23 cellular contexts compared by ENCODE assay signal in genomic region chr2:529852-530251, GRCh38.
"Had no signal": no experiment of that assay in that cellular context is flagged by ENCODE, and none has a peak within 500 bp of the region (broad histone marks: within the 10 kb centered on the region; RNA-seq: fewer than 3 reads in every experiment).

No MANE protein-coding gene starts in this region.

- FAIRE-seq: endothelial cell of umbilical vein had no signal

- H3K9me3 Mint-ChIP-seq: effector memory CD8-positive, alpha-beta T cell; endodermal cell had no signal

- H3K4me1 ChIP-seq: colonic mucosa, esophagus muscularis mucosa, esophagus squamous epithelium, foreskin keratinocyte, gastrocnemius medialis, gastroesophageal sphincter, heart left ventricle, heart right ventricle had no signal

- ATAC-seq: effector memory CD8-positive, alpha-beta T cell; esophagus mucosa; gastrocnemius medialis; gastroesophageal sphincter; heart left ventricle; heart right ventricle had no signal

- H3K4me3 Mint-ChIP-seq: dendritic cell treated with granulocyte-macrophage colony-stimulating factor and Interleukin-4, amounts not matched to agents 40 ng/mL and 50 ng/mL, for 4 days; effector memory CD8-positive, alpha-beta T cell; endodermal cell had no signal

- H3K27me3 ChIP-seq: colonic mucosa, foreskin keratinocyte, gastrocnemius medialis had no signal

- H3K36me3 ChIP-seq: colonic mucosa, esophagus muscularis mucosa, esophagus squamous epithelium, gastrocnemius medialis, gastroesophageal sphincter, heart left ventricle, heart right ventricle had no signal

- H3K27ac ChIP-seq: colonic mucosa, coronary artery, dorsolateral prefrontal cortex, epithelial cell of prostate, esophagus muscularis mucosa, esophagus squamous epithelium, foreskin keratinocyte, gastrocnemius medialis, gastroesophageal sphincter, heart left ventricle, heart right ventricle had no signal

- H3K27ac Mint-ChIP-seq: dendritic cell treated with granulocyte-macrophage colony-stimulating factor and Interleukin-4, amounts not matched to agents 40 ng/mL and 50 ng/mL, for 4 days; effector memory CD8-positive, alpha-beta T cell; endodermal cell had no signal

- DNase-seq: colonic mucosa; cortex of kidney; dorsolateral prefrontal cortex; effector CD4-positive, alpha-beta T cell; effector CD8-positive, alpha-beta T cell; effector memory CD4-positive, alpha-beta T cell; effector memory CD8-positive, alpha-beta T cell; endodermal cell; esophagus squamous epithelium; foreskin melanocyte; gastrocnemius medialis; glutamatergic neuron; head of caudate nucleus; heart left ventricle; heart right ventricle had no signal

- H3K4me3 ChIP-seq: colonic mucosa, coronary artery, dorsolateral prefrontal cortex, esophagus muscularis mucosa, esophagus squamous epithelium, gastrocnemius medialis, gastroesophageal sphincter, heart left ventricle, heart right ventricle had no signal

- H3K27me3 Mint-ChIP-seq: dendritic cell treated with granulocyte-macrophage colony-stimulating factor and Interleukin-4, amounts not matched to agents 40 ng/mL and 50 ng/mL, for 4 days had no signal

- H3K9me3 ChIP-seq: colonic mucosa, esophagus squamous epithelium, gastrocnemius medialis had no signal
